ENCODE assay signal across 12 cellular contexts in the genomic region with DNA sequence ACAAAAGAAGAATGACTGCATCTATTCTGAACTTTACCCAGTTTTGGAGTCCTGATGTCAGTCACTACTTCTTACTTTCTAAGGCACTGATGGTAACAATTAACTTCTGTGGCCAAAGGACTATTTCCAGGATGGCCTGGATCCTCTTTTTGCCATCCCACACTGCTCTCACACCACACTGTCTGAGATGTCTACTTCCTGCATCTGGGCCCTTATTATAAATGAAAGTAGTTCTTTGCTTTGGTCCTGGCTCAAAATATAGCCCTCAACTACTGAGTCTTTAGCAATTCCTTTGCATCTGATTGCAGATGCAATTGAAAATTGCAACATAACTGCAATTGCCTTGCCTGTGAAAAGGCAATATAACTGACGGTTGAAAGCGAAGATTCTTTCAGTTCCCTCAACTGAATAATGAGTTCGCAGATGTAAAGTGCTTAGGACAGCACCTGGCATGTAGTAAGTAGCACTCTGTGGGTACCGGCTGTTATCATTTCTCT. TPM values are rescaled to one million over a fixed set of nuclear protein-coding genes. Genes with fewer than 3 reads are reported as not detected.
DNase-seq lines count a peak whose midpoint lies in the region; ATAC-seq and TF ChIP-seq lines count a peak whose summit lies in the region.
"Had no signal": no experiment of that assay in that cellular context is flagged by ENCODE, and none has a peak within 500 bp of the region (broad histone marks: within the 10 kb centered on the region; RNA-seq: fewer than 3 reads in every experiment).

No MANE protein-coding gene starts in this region.

- peak; percentile 90 for ATAC-seq in GM19328 (IDR thresholded peaks at IDR 0.05; ENCODE audit: unreplicated experiment)
- peak; percentile 89 for ATAC-seq in HG03039 (IDR thresholded peaks at IDR 0.05; ENCODE audit: unreplicated experiment)

- no peak overlapping the region for H2AFZ ChIP-seq in OCI-LY1 (ENCODE audit: low read length)
- no peak overlapping the region for H2AFZ ChIP-seq in smooth muscle cell (ENCODE audit: low read depth)
- H2AFZ ChIP-seq: parathyroid adenoma had no signal

- H3K36me3 ChIP-seq in BLaER1 treated with 17β-estradiol and CSF1 and Interleukin-3, amounts not matched to agents 10 nM and 100 nM, result peaks cover 0 to 22% (median 5%) of the 10 kb centered on the region in 11 experiments; a peak in 9 of 22 replicates
- no peaks in the 10 kb centered on the region for H3K36me3 ChIP-seq in OCI-LY1 (ENCODE audit: insufficient read depth, low read length)
- H3K36me3 ChIP-seq in smooth muscle cell (ENCODE audit: low read depth), result no peaks in the 10 kb centered on the region
- H3K36me3 ChIP-seq: BLaER1 had no signal

- H3K4me1 ChIP-seq in BLaER1 treated with 17β-estradiol and CSF1 and Interleukin-3, amounts not matched to agents 10 nM and 100 nM, result peaks cover 0 to 67% (median 17%) of the 10 kb centered on the region in 10 experiments; a peak in 13 of 20 replicates
- H3K4me1 ChIP-seq in OCI-LY1 (ENCODE audit: insufficient read depth, low read length, severe bottlenecking), result peaks cover 16% of the 10 kb centered on the region
- H3K4me1 ChIP-seq in smooth muscle cell (ENCODE audit: low read depth), result no peaks in the 10 kb centered on the region
- H3K4me1 ChIP-seq: BLaER1, parathyroid adenoma had no signal

- TF ChIP-seq CTCF in OCI-LY1 (IDR thresholded peaks at IDR 0.05; ENCODE audit: low read length), result no peak
- no peak for TF ChIP-seq CTCF in smooth muscle cell (IDR thresholded peaks at IDR 0.05; ENCODE audit: borderline replicate concordance, insufficient read depth, poor library complexity, severe bottlenecking)

- H3K27me3 ChIP-seq in BLaER1 treated with 17β-estradiol and CSF1 and Interleukin-3, amounts not matched to agents 10 nM and 100 nM, result no peaks in the 10 kb centered on the region
- no peaks in the 10 kb centered on the region for H3K27me3 ChIP-seq in OCI-LY1 (ENCODE audit: insufficient read depth, low read length)
- H3K27me3 ChIP-seq in smooth muscle cell (ENCODE audit: low read depth), result no peaks in the 10 kb centered on the region
- H3K27me3 ChIP-seq: BLaER1, heart left ventricle had no signal

- no peak overlapping the region for H3K4me3 ChIP-seq in BLaER1 treated with 17β-estradiol and CSF1 and Interleukin-3, amounts not matched to agents 10 nM and 100 nM
- H3K4me3 ChIP-seq in OCI-LY1 (ENCODE audit: low read depth, low read length, poor library complexity, severe bottlenecking) (peak overlapping the region; percentile 7), smooth muscle cell (no peak overlapping the region)
- H3K4me3 ChIP-seq: BLaER1, heart left ventricle had no signal

- no peaks in the 10 kb centered on the region for H4K20me1 ChIP-seq in BLaER1 treated with 17β-estradiol and CSF1 and Interleukin-3, amounts not matched to agents 10 nM and 100 nM
- H4K20me1 ChIP-seq in OCI-LY1 (ENCODE audit: insufficient read depth, low read length) (no peaks in the 10 kb centered on the region), smooth muscle cell (ENCODE audit: low read depth) (no peaks in the 10 kb centered on the region)
- H4K20me1 ChIP-seq: BLaER1 had no signal

- no peaks in the 10 kb centered on the region for H3K9me2 ChIP-seq in OCI-LY1 (ENCODE audit: low read depth, low read length)

- H3K9ac ChIP-seq in BLaER1 treated with 17β-estradiol and CSF1 and Interleukin-3, amounts not matched to agents 10 nM and 100 nM, result peak overlapping the region in 4 of 11 experiments; percentile 47 to 64 (median 54); a peak in 6 of 22 replicates
- H3K9ac ChIP-seq in OCI-LY1 (ENCODE audit: low read length) (no peak overlapping the region), smooth muscle cell (ENCODE audit: low read depth) (no peak overlapping the region)
- H3K9ac ChIP-seq: BLaER1, parathyroid adenoma had no signal

- H3F3A ChIP-seq in OCI-LY1 (ENCODE audit: insufficient read depth, low read length) (no peaks in the 10 kb centered on the region), smooth muscle cell (ENCODE audit: low read depth) (no peaks in the 10 kb centered on the region)

- H3K4me2 ChIP-seq in BLaER1 treated with 17β-estradiol and CSF1 and Interleukin-3, amounts not matched to agents 10 nM and 100 nM, result peak overlapping the region in 7 of 11 experiments; percentile 11 to 75 (median 66); a peak in 12 of 22 replicates
- H3K4me2 ChIP-seq in OCI-LY1 (ENCODE audit: low read length), result peak overlapping the region; percentile 43
- H3K4me2 ChIP-seq in smooth muscle cell, result no peak overlapping the region
- H3K4me2 ChIP-seq: BLaER1 had no signal

- no peaks in the 10 kb centered on the region for H3K79me2 ChIP-seq in OCI-LY1 (ENCODE audit: insufficient read depth, low read length)
- no peaks in the 10 kb centered on the region for H3K79me2 ChIP-seq in smooth muscle cell (ENCODE audit: low read depth)
- H3K79me2 ChIP-seq: parathyroid adenoma had no signal

- H3K27ac ChIP-seq in BLaER1 treated with 17β-estradiol and CSF1 and Interleukin-3, amounts not matched to agents 10 nM and 100 nM, result peak overlapping the region in 8 of 11 experiments; percentile 44 to 87 (median 74); a peak in 15 of 22 replicates
- H3K27ac ChIP-seq in OCI-LY1 (ENCODE audit: low read depth, low read length, poor library complexity, severe bottlenecking) (peak overlapping the region; percentile 62), smooth muscle cell (ENCODE audit: low read depth) (no peak overlapping the region)
- H3K27ac ChIP-seq: BLaER1, heart left ventricle, parathyroid adenoma had no signal

- 83% methylated on average over 4 of the region's 4 CpGs for WGBS in smooth muscle cell (ENCODE audit: low lambda C conversion rate)

- DNase-seq in smooth muscle cell (lab: John Stamatoyannopoulos, UW; ENCODE audit: unreplicated experiment) (no peak), DMS53 treated with DMSO at 0.1 percent for 48 hours (lab: John Stamatoyannopoulos, UW; ENCODE audit: unreplicated experiment) (no peak), KG1 (lab: John Stamatoyannopoulos, UW) (no peak), germinal center (ENCODE audit: low spot score) (no peak)
- DNase-seq: amniotic stem cell, heart left ventricle had no signal

- H3K9me3 ChIP-seq in BLaER1 treated with 17β-estradiol and CSF1 and Interleukin-3, amounts not matched to agents 10 nM and 100 nM (replicated peaks in 1 of 11), result peaks cover 0 to 13% (median 0%) of the 10 kb centered on the region in 11 experiments; a peak in 3 of 22 replicates
- H3K9me3 ChIP-seq in OCI-LY1 (ENCODE audit: low read length) (no peaks in the 10 kb centered on the region), smooth muscle cell (replicated peaks; ENCODE audit: low read depth) (no peaks in the 10 kb centered on the region)
- H3K9me3 ChIP-seq: BLaER1, heart left ventricle had no signal

RNA-seq across cellular contexts. Expression of a gene that starts 44.2 kb away (rescaled TPM):
- total RNA-seq in smooth muscle cell, result 5.7 and 7.3 TPM in 2 replicates
- polyA plus RNA-seq in smooth muscle cell, result 8.1 and 11.5 TPM in 2 replicates
